In the genomic region with DNA sequence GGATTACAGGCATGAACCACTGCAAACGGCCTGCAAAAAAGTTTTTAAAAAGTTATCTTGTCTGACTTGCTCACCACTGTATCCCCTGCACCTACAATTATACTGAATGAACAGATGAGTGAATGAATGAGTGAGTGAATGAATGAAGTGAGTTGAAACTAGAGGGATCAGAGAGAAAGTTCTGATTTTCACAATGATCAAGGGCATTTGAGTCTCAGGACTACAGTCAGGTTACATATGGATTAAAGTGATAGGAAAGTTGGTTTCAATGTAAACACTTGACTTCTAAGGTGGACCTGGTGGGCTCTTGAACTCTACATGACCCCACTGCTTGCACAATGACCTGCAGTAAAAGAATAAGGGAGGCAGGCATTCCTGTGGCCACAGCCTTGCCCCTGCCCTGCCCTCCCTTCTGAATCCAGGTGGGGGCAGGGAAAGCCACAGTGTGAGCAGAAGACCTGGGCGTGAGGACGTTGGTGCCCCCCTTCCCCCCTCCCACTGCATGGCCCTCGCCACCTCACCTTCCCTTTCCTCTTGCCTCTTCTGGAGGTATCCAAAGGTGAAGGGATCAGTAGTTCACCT, we compare ENCODE assay signal across 20 cellular contexts. TPM values are rescaled to one million over a fixed set of nuclear protein-coding genes. Genes with fewer than 3 reads are reported as not detected.
DNase-seq lines count a peak whose midpoint lies in the region; ATAC-seq, FAIRE-seq and TF ChIP-seq lines count a peak whose summit lies in the region.
"Had no signal": no experiment of that assay in that cellular context is flagged by ENCODE, and none has a peak within 500 bp of the region (broad histone marks: within the 10 kb centered on the region; RNA-seq: fewer than 3 reads in every experiment).

No MANE protein-coding gene starts in this region.

- no peaks in the 10 kb centered on the region for H3K27me3 ChIP-seq in K562 (ENCODE audit: control insufficient read depth in 2 of 2, insufficient read depth in 2 of 2, low read length in 2 of 2)
- H3K27me3 ChIP-seq: BLaER1, right atrium auricular region had no signal

- CTCF ChIA-PET in K562 (lab: Yijun Ruan, JAX; ENCODE audit: low intra/inter-chr PET ratio): no interaction called here

- no peaks in the 10 kb centered on the region for H3K79me2 ChIP-seq in K562 (ENCODE audit: control insufficient read depth, insufficient read depth, low read length)

- TF ChIP-seq RAD21 in K562 (CRISPR knock-in tag; conservative IDR thresholded peaks at IDR 0.05 in 1 of 2, IDR thresholded peaks at IDR 0.05 in 1 of 2): no peak

- H3K9me3 ChIP-seq in K562 (replicated peaks; ENCODE audit: control insufficient read depth, insufficient read depth, low read depth, low read length): no peaks in the 10 kb centered on the region; the same call in 1 of the 2 replicates
- H3K9me3 ChIP-seq: BLaER1, right atrium auricular region, thoracic aorta had no signal

- H3K9me1 ChIP-seq in K562 (ENCODE audit: control insufficient read depth, insufficient read depth, low read length): no peaks in the 10 kb centered on the region

- POLR2A ChIA-PET in K562 (lab: Yijun Ruan, JAX): no interaction called here

- H3K36me3 ChIP-seq in K562 (ENCODE audit: control insufficient read depth, insufficient read depth, low read length): no peaks in the 10 kb centered on the region
- H3K36me3 ChIP-seq: BLaER1, brain microvascular endothelial cell, right atrium auricular region, thoracic aorta had no signal

- no peak overlapping the region for H2AFZ ChIP-seq in K562 (ENCODE audit: low read depth, low read length)

- peaks cover 3 to 6% of the 10 kb centered on the region in 2 experiments; a peak in 3 of 5 replicates for H3K4me1 ChIP-seq in K562 (replicated peaks in 1 of 2; ENCODE audit: control insufficient read depth in 2 of 2, insufficient read depth in 2 of 2, low read length in 2 of 2)
- H3K4me1 ChIP-seq: BLaER1, right atrium auricular region had no signal

- H3K9me3 Mint-ChIP-seq in progenitor cell of endocrine pancreas (ENCODE audit: low read depth): no peaks in the 10 kb centered on the region
- H3K9me3 Mint-ChIP-seq: activated naive CD4-positive, alpha-beta T cell treated with anti-CD3 and anti-CD28 coated beads, Interleukin-2, amount 10 ng/mL, durations not matched to agents 7 days and 5 days; nephron; T-helper 1 cell treated with Interleukin-12 subunit alpha and Interleukin-12 subunit beta and Interleukin-4 antibody, amounts not matched to agents 30 μg/mL and 1 μg/mL, for 36 hours had no signal

- peak overlapping the region; percentile 97 for H3K27ac Mint-ChIP-seq in progenitor cell of endocrine pancreas
- H3K27ac Mint-ChIP-seq: activated naive CD4-positive, alpha-beta T cell treated with anti-CD3 and anti-CD28 coated beads, Interleukin-2, amount 10 ng/mL, durations not matched to agents 7 days and 5 days; nephron; T-helper 1 cell treated with Interleukin-12 subunit alpha and Interleukin-12 subunit beta and Interleukin-4 antibody, amounts not matched to agents 30 μg/mL and 1 μg/mL, for 36 hours had no signal

- 13% methylated on average over 3 of the region's 4 CpGs for WGBS in K562 (ENCODE audit: insufficient coverage, low coverage, missing lambda C conversion rate)

- no peak for TF ChIP-seq POLR2A in K562 (conservative IDR thresholded peaks at IDR 0.05)

- DNase-seq in HTR-8/SVneo (ENCODE audit: insufficient read length, low spot score): peak; percentile 23
- DNase-seq in K562 (ENCODE audit: extremely low read depth in 1 of 4, low spot score in 3 of 4): no peak
- peak; percentile 30 for DNase-seq in progenitor cell of endocrine pancreas (ENCODE audit: low spot score, unreplicated experiment)
- no peak for DNase-seq in cerebellar cortex (ENCODE audit: low spot score)
- no peak for DNase-seq in A172 (ENCODE audit: low spot score)
- DNase-seq: activated CD4-positive, alpha-beta T cell treated with anti-CD3 and anti-CD28 coated beads for 1 hour; activated CD8-positive, alpha-beta memory T cell treated with anti-CD3 and anti-CD28 coated beads, Interleukin-2, amount 50 U/mL, for 4 hours; activated naive CD4-positive, alpha-beta T cell treated with anti-CD3 and anti-CD28 coated beads, Interleukin-2, amount 10 ng/mL, durations not matched to agents 7 days and 5 days; brain microvascular endothelial cell; DND-41; NCI-H2081; stimulated activated CD4-positive, alpha-beta T cell treated with anti-CD3 and anti-CD28 coated beads, Interleukin-2, amount 100 ng/mL, for 24 hours; stimulated activated CD8-positive, alpha-beta memory T cell treated with anti-CD3 and anti-CD28 coated beads, Interleukin-4, amount 100 ng/mL, for 48 hours had no signal

- no peak overlapping the region for H3K4me2 ChIP-seq in K562 (ENCODE audit: insufficient read depth, low read length)
- H3K4me2 ChIP-seq: BLaER1 had no signal

- TF ChIP-seq CTCF in K562 (IDR thresholded peaks at IDR 0.05 in 2 of 3, conservative IDR thresholded peaks at IDR 0.05 in 1 of 3; ENCODE audit: insufficient read depth in 2 of 3, low read depth in 1 of 3, low read length in 3 of 3): no peak
- TF ChIP-seq CTCF in progenitor cell of endocrine pancreas (IDR thresholded peaks at IDR 0.05; ENCODE audit: unreplicated experiment): peak; percentile 16

- H3K4me3 Mint-ChIP-seq in progenitor cell of endocrine pancreas (ENCODE audit: low read depth): no peak overlapping the region
- H3K4me3 Mint-ChIP-seq: activated naive CD4-positive, alpha-beta T cell treated with anti-CD3 and anti-CD28 coated beads, Interleukin-2, amount 10 ng/mL, durations not matched to agents 7 days and 5 days; nephron; T-helper 1 cell treated with Interleukin-12 subunit alpha and Interleukin-12 subunit beta and Interleukin-4 antibody, amounts not matched to agents 30 μg/mL and 1 μg/mL, for 36 hours had no signal

- TF ChIP-seq EP300 in K562 (IDR thresholded peaks at IDR 0.05; ENCODE audit: low read length): no peak

- H3K27me3 Mint-ChIP-seq in progenitor cell of endocrine pancreas: no peaks in the 10 kb centered on the region

- in situ Hi-C loops in K562 (cut with MboI): no loop called here

- intact Hi-C loops in K562 (cut with micrococcal nuclease): loop anchor here (10.0 kb wide), 1 partner anchor 196 kb away; no protein-coding TSS in a partner anchor

- no peak overlapping the region; a peak in 1 of 4 replicates for H3K9ac ChIP-seq in K562 (ENCODE audit: insufficient read depth in 1 of 2, low read depth in 2 of 2, low read length in 2 of 2)
- H3K9ac ChIP-seq: BLaER1 had no signal

- no peaks in the 10 kb centered on the region for H3K36me3 Mint-ChIP-seq in progenitor cell of endocrine pancreas (ENCODE audit: insufficient read depth)
- H3K36me3 Mint-ChIP-seq: activated naive CD4-positive, alpha-beta T cell treated with anti-CD3 and anti-CD28 coated beads, Interleukin-2, amount 10 ng/mL, durations not matched to agents 7 days and 5 days had no signal

- H4K20me1 ChIP-seq in K562 (replicated peaks; ENCODE audit: control insufficient read depth, insufficient read depth, low read length): no peaks in the 10 kb centered on the region
- H4K20me1 ChIP-seq: BLaER1 had no signal

- H3K4me3 ChIP-seq in K562: no peak overlapping the region
- H3K4me3 ChIP-seq: BLaER1, right atrium auricular region, thoracic aorta had no signal

- peak; percentile 49 for FAIRE-seq in HTR-8/SVneo (lab: Jason Lieb, UNC)
- FAIRE-seq in K562 (lab: Jason Lieb, UNC): no peak

- H3K4me1 Mint-ChIP-seq in progenitor cell of endocrine pancreas (ENCODE audit: low read depth): peaks cover 26% of the 10 kb centered on the region
- H3K4me1 Mint-ChIP-seq: activated naive CD4-positive, alpha-beta T cell treated with anti-CD3 and anti-CD28 coated beads, Interleukin-2, amount 10 ng/mL, durations not matched to agents 7 days and 5 days had no signal

- H3K27ac ChIP-seq in K562 (ENCODE audit: extremely low read depth, low read depth, low read length): no peak overlapping the region
- H3K27ac ChIP-seq: BLaER1, brain microvascular endothelial cell, HL-60, right atrium auricular region, thoracic aorta had no signal

- 0 out of 3 replicates have a peak, but pooled peaks have one; percentile 13 for ATAC-seq in K562

- no TSS peak for BruUV-seq in K562 (replicated peaks; lab: Mats Ljungman, UMichigan)

RNA-seq across cellular contexts. Expression of gene C2orf80, which starts 10.7 kb away (rescaled TPM):
- not detected in 2 replicates for total RNA-seq in K562 (2011; cell fraction: chromatin; rRNA removed; ENCODE audit: low replicate concordance)
- total RNA-seq in K562 (2011; cell fraction: nucleolus; rRNA removed): not detected in 2 replicates
- total RNA-seq in K562 (2011; cell fraction: nucleoplasm; rRNA removed): not detected in 2 replicates
- total RNA-seq in K562 (2014; rRNA removed) (not detected in 2 replicates), K562 (2014; rRNA removed; fragmentation: Illumina TruSeq; extraction: Trizol) (not detected in 2 replicates), K562 (2015; rRNA removed; fragmentation: Illumina TruSeq; extraction: Trizol) (not detected in 2 replicates), K562 (2021) (not detected in 2 replicates), progenitor cell of endocrine pancreas (not detected in 2 replicates)
- polyA plus RNA-seq in K562 (2011; rRNA removed) (not detected in 2 replicates), K562 (2014; fragmentation: Illumina TruSeq; extraction: Trizol) (not detected in 2 replicates), K562 (2014; fragmentation: Nextera tagmentation; extraction: Ambion mirVana) (not detected), K562 (2014; rRNA removed) (not detected in 2 replicates)
- not detected in 2 replicates for polyA plus RNA-seq in K562 (2011; cell fraction: cytosol; rRNA removed)
- not detected in 2 replicates for polyA plus RNA-seq in K562 (2011; cell fraction: nucleus; rRNA removed)
- 0.10 TPM in 1 of 2 replicates, not detected in the other for polyA plus RNA-seq in K562 (2012)
- polyA minus RNA-seq in K562 (2011; rRNA and poly(A)+ RNA removed): not detected in 2 replicates
- not detected in 2 replicates for polyA minus RNA-seq in K562 (2011; cell fraction: cytosol; rRNA and poly(A)+ RNA removed)
- not detected in 2 replicates for polyA minus RNA-seq in K562 (2011; cell fraction: nucleus; rRNA and poly(A)+ RNA removed)
- total RNA-seq in A172 (2014; rRNA removed; shearing (Covaris generic)): not detected in 2 replicates
- total RNA-seq: lung microvascular endothelial cell, right atrium auricular region, thoracic aorta had no signal

RNA-seq across cellular contexts. Expression of gene CRYGA, which starts 15.7 kb away (rescaled TPM):
- total RNA-seq in K562 (2011; cell fraction: chromatin; rRNA removed; ENCODE audit: low replicate concordance): not detected in 2 replicates
- total RNA-seq in K562 (2011; cell fraction: nucleolus; rRNA removed): not detected in 2 replicates
- not detected in 2 replicates for total RNA-seq in K562 (2011; cell fraction: nucleoplasm; rRNA removed)
- total RNA-seq in K562 (2014; rRNA removed) (not detected in 2 replicates), K562 (2014; rRNA removed; fragmentation: Illumina TruSeq; extraction: Trizol) (not detected in 2 replicates), K562 (2015; rRNA removed; fragmentation: Illumina TruSeq; extraction: Trizol) (not detected in 2 replicates), K562 (2021) (not detected in 2 replicates), progenitor cell of endocrine pancreas (not detected in 2 replicates)
- polyA plus RNA-seq in K562 (2011; rRNA removed) (not detected in 2 replicates), K562 (2014; fragmentation: Illumina TruSeq; extraction: Trizol) (not detected in 2 replicates), K562 (2014; fragmentation: Nextera tagmentation; extraction: Ambion mirVana) (not detected), K562 (2014; rRNA removed) (not detected in 2 replicates)
- not detected in 2 replicates for polyA plus RNA-seq in K562 (2011; cell fraction: cytosol; rRNA removed)
- polyA plus RNA-seq in K562 (2011; cell fraction: nucleus; rRNA removed): not detected in 2 replicates
- not detected in 2 replicates for polyA plus RNA-seq in K562 (2012)
- not detected in 2 replicates for polyA minus RNA-seq in K562 (2011; rRNA and poly(A)+ RNA removed)
- polyA minus RNA-seq in K562 (2011; cell fraction: cytosol; rRNA and poly(A)+ RNA removed): not detected in 2 replicates
- not detected in 2 replicates for polyA minus RNA-seq in K562 (2011; cell fraction: nucleus; rRNA and poly(A)+ RNA removed)
- total RNA-seq in A172 (2014; rRNA removed; shearing (Covaris generic)): not detected in 2 replicates
- total RNA-seq: lung microvascular endothelial cell, right atrium auricular region, thoracic aorta had no signal

RNA-seq across cellular contexts. Expression of gene CRYGB, which starts 33.2 kb away (rescaled TPM):
- not detected in 2 replicates for total RNA-seq in K562 (2011; cell fraction: chromatin; rRNA removed; ENCODE audit: low replicate concordance)
- total RNA-seq in K562 (2011; cell fraction: nucleolus; rRNA removed): not detected in 2 replicates
- total RNA-seq in K562 (2011; cell fraction: nucleoplasm; rRNA removed): not detected in 2 replicates
- total RNA-seq in K562 (2014; rRNA removed) (not detected in 2 replicates), K562 (2014; rRNA removed; fragmentation: Illumina TruSeq; extraction: Trizol) (not detected in 2 replicates), K562 (2015; rRNA removed; fragmentation: Illumina TruSeq; extraction: Trizol) (not detected in 2 replicates), K562 (2021) (not detected in 2 replicates), progenitor cell of endocrine pancreas (not detected in 2 replicates)
- polyA plus RNA-seq in K562 (2011; rRNA removed) (not detected in 2 replicates), K562 (2014; fragmentation: Illumina TruSeq; extraction: Trizol) (not detected in 2 replicates), K562 (2014; fragmentation: Nextera tagmentation; extraction: Ambion mirVana) (not detected), K562 (2014; rRNA removed) (not detected in 2 replicates)
- not detected in 2 replicates for polyA plus RNA-seq in K562 (2011; cell fraction: cytosol; rRNA removed)
- polyA plus RNA-seq in K562 (2011; cell fraction: nucleus; rRNA removed): not detected in 2 replicates
- not detected in 2 replicates for polyA plus RNA-seq in K562 (2012)
- polyA minus RNA-seq in K562 (2011; rRNA and poly(A)+ RNA removed): not detected in 2 replicates
- not detected in 2 replicates for polyA minus RNA-seq in K562 (2011; cell fraction: cytosol; rRNA and poly(A)+ RNA removed)
- polyA minus RNA-seq in K562 (2011; cell fraction: nucleus; rRNA and poly(A)+ RNA removed): not detected in 2 replicates
- total RNA-seq in A172 (2014; rRNA removed; shearing (Covaris generic)): not detected in 2 replicates
- total RNA-seq: lung microvascular endothelial cell, right atrium auricular region, thoracic aorta had no signal

RNA-seq across cellular contexts. Expression of gene CRYGC, which starts 49.5 kb away (rescaled TPM):
- total RNA-seq in K562 (2011; cell fraction: chromatin; rRNA removed; ENCODE audit: low replicate concordance): not detected in 2 replicates
- not detected in 2 replicates for total RNA-seq in K562 (2011; cell fraction: nucleolus; rRNA removed)
- total RNA-seq in K562 (2011; cell fraction: nucleoplasm; rRNA removed): not detected in 2 replicates
- total RNA-seq in K562 (2014; rRNA removed) (not detected in 2 replicates), K562 (2014; rRNA removed; fragmentation: Illumina TruSeq; extraction: Trizol) (not detected in 2 replicates), K562 (2015; rRNA removed; fragmentation: Illumina TruSeq; extraction: Trizol) (not detected in 2 replicates), K562 (2021) (not detected in 2 replicates), progenitor cell of endocrine pancreas (not detected in 2 replicates)
- polyA plus RNA-seq in K562 (2011; rRNA removed) (not detected in 2 replicates), K562 (2014; fragmentation: Illumina TruSeq; extraction: Trizol) (not detected in 2 replicates), K562 (2014; fragmentation: Nextera tagmentation; extraction: Ambion mirVana) (not detected), K562 (2014; rRNA removed) (not detected in 2 replicates)
- not detected in 2 replicates for polyA plus RNA-seq in K562 (2011; cell fraction: cytosol; rRNA removed)
- not detected in 2 replicates for polyA plus RNA-seq in K562 (2011; cell fraction: nucleus; rRNA removed)
- not detected in 2 replicates for polyA plus RNA-seq in K562 (2012)
- polyA minus RNA-seq in K562 (2011; rRNA and poly(A)+ RNA removed): not detected in 2 replicates
- polyA minus RNA-seq in K562 (2011; cell fraction: cytosol; rRNA and poly(A)+ RNA removed): not detected in 2 replicates
- not detected in 2 replicates for polyA minus RNA-seq in K562 (2011; cell fraction: nucleus; rRNA and poly(A)+ RNA removed)
- total RNA-seq in A172 (2014; rRNA removed; shearing (Covaris generic)): not detected in 2 replicates
- total RNA-seq: lung microvascular endothelial cell, right atrium auricular region, thoracic aorta had no signal

RNA-seq across cellular contexts. Expression of gene CRYGD, which starts 54.8 kb away (rescaled TPM):
- total RNA-seq in K562 (2011; cell fraction: chromatin; rRNA removed; ENCODE audit: low replicate concordance): not detected in 2 replicates
- not detected in 2 replicates for total RNA-seq in K562 (2011; cell fraction: nucleolus; rRNA removed)
- total RNA-seq in K562 (2011; cell fraction: nucleoplasm; rRNA removed): not detected in 2 replicates
- total RNA-seq in K562 (2014; rRNA removed) (not detected in 2 replicates), K562 (2014; rRNA removed; fragmentation: Illumina TruSeq; extraction: Trizol) (not detected in 2 replicates), K562 (2015; rRNA removed; fragmentation: Illumina TruSeq; extraction: Trizol) (not detected in 2 replicates), K562 (2021) (not detected in 2 replicates), progenitor cell of endocrine pancreas (not detected in 2 replicates)
- polyA plus RNA-seq in K562 (2011; rRNA removed) (not detected in 2 replicates), K562 (2014; fragmentation: Illumina TruSeq; extraction: Trizol) (not detected in 2 replicates), K562 (2014; fragmentation: Nextera tagmentation; extraction: Ambion mirVana) (not detected), K562 (2014; rRNA removed) (not detected in 2 replicates)
- polyA plus RNA-seq in K562 (2011; cell fraction: cytosol; rRNA removed): not detected in 2 replicates
- polyA plus RNA-seq in K562 (2011; cell fraction: nucleus; rRNA removed): not detected in 2 replicates
- not detected in 2 replicates for polyA plus RNA-seq in K562 (2012)
- polyA minus RNA-seq in K562 (2011; rRNA and poly(A)+ RNA removed): not detected in 2 replicates
- polyA minus RNA-seq in K562 (2011; cell fraction: cytosol; rRNA and poly(A)+ RNA removed): not detected in 2 replicates
- polyA minus RNA-seq in K562 (2011; cell fraction: nucleus; rRNA and poly(A)+ RNA removed): not detected in 2 replicates
- not detected in 2 replicates for total RNA-seq in A172 (2014; rRNA removed; shearing (Covaris generic))
- total RNA-seq: lung microvascular endothelial cell, right atrium auricular region, thoracic aorta had no signal

Comparison
In these comparisons a context has a peak if more than half of its experiments do, and no peak if none do; other contexts are left out.
1. DNase-seq: peak in HTR-8/SVneo (single experiment) and progenitor cell of endocrine pancreas (single experiment); none in K562 (0 of 4), cerebellar cortex (single experiment) and A172 (single experiment).